In the genomic region with DNA sequence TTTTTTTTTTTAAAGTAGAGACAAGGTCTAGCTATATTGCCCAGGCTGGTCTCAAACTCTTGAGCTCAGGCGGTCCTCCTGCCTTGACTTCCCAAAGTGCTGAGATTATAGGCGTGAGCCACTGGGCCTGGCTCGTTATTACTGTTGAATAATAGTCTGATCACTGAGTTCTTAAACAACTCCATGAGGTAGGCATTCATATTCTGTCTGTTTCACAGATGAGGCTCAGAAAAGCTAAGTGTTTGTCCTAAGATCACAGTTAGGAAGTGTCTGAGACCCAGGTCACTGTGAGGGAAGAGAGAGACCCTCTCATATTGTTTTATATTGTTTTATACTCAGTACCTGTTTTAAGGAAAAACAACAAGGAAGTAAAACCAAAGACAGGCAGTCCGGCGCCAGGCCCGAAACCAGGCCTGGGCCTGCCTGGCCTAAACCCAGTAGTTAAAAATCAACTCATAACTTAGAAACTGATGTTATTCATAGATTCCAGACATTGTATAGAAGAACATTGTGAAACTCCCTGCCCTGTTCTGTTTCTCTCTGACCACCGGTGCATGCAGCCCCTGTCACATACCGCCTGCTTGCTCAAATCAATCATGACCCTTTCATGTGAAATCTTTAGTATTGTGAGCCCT, we compare ENCODE assay signal across 1 cellular context.
TF ChIP-seq lines count a peak whose summit lies in the region.

No MANE protein-coding gene starts in this region.

TF ChIP-seq in GM12878, 131 proteins besides CTCF, POLR2A, EP300 and RAD21:
- 0 out of 2 replicates have a peak, but pooled peaks have one; percentile 30 for TF ChIP-seq RB1 (IDR thresholded peaks at IDR 0.05; ENCODE audit: borderline replicate concordance)
- 0 out of 2 replicates have a peak, but pooled peaks have one; percentile 16 for TF ChIP-seq NR2F1 (conservative IDR thresholded peaks at IDR 0.05)
- TF ChIP-seq SMARCA5 (IDR thresholded peaks at IDR 0.05): 0 out of 2 replicates have a peak, but pooled peaks have one; percentile 18
- TF ChIP-seq SKIL (IDR thresholded peaks at IDR 0.05; ENCODE audit: low read depth, poor library complexity, severe bottlenecking): peak; percentile 45
- TF ChIP-seq MEF2B (IDR thresholded peaks at IDR 0.05; ENCODE audit: partially characterized antibody, poor library complexity, severe bottlenecking): peak; percentile 24
- TF ChIP-seq ZNF687 (IDR thresholded peaks at IDR 0.05): peak; percentile 38; the same call in 1 of the 2 replicates
- TF ChIP-seq GATAD2B (conservative IDR thresholded peaks at IDR 0.05; ENCODE audit: low read depth): peak; percentile 13; the same call in 1 of the 2 replicates
